Comparison of ENCODE assay signal across 8 cellular contexts in genomic region chr22:20238567-20239062, GRCh38. TPM values are rescaled to one million over a fixed set of nuclear protein-coding genes. Genes with fewer than 3 reads are reported as not detected.
DNase-seq lines count a peak whose midpoint lies in the region; ATAC-seq, FAIRE-seq and TF ChIP-seq lines count a peak whose summit lies in the region.

No MANE protein-coding gene starts in this region.

- H3K4me1 Mint-ChIP-seq in activated CD4-positive, alpha-beta T cell treated with anti-CD3 and anti-CD28 coated beads for 36 hours: peaks cover 18% of the 10 kb centered on the region
- peaks cover 53% of the 10 kb centered on the region for H3K4me1 Mint-ChIP-seq in nephron

- no peak overlapping the region for H3K4me3 ChIP-seq in AG04450 (ENCODE audit: low read depth, low read length)
- peak overlapping the region; percentile 49 for H3K4me3 ChIP-seq in NB4 (ENCODE audit: low read depth, low read length)
- no peak overlapping the region for H3K4me3 ChIP-seq in effector memory CD4-positive, alpha-beta T cell (ENCODE audit: insufficient read depth, low read depth, low read length, poor library complexity, severe bottlenecking)

- no peaks in the 10 kb centered on the region for H3K9me3 Mint-ChIP-seq in activated CD4-positive, alpha-beta T cell treated with anti-CD3 and anti-CD28 coated beads for 36 hours (ENCODE audit: low read depth)
- H3K9me3 Mint-ChIP-seq in nephron: no peaks in the 10 kb centered on the region

- H3K36me3 ChIP-seq in effector memory CD4-positive, alpha-beta T cell (ENCODE audit: control insufficient read depth, insufficient read depth, low read length): no peaks in the 10 kb centered on the region

- peak; percentile 81 for ATAC-seq in activated CD4-positive, alpha-beta T cell treated with anti-CD3 and anti-CD28 coated beads for 36 hours

- peak overlapping the region; percentile 65 for H3K27ac Mint-ChIP-seq in activated CD4-positive, alpha-beta T cell treated with anti-CD3 and anti-CD28 coated beads for 36 hours
- H3K27ac Mint-ChIP-seq in nephron: peak overlapping the region in 2 of 3 experiments; percentile 72 to 92

- no peak overlapping the region for H3K4me3 Mint-ChIP-seq in activated CD4-positive, alpha-beta T cell treated with anti-CD3 and anti-CD28 coated beads for 36 hours
- no peak overlapping the region for H3K4me3 Mint-ChIP-seq in nephron

- CTCF ChIA-PET in AG04450 (lab: Charles Lee): interaction anchor here (0.6 to 0.9 kb wide), 2 partner anchors 82 to 180 kb away, joined by 3 to 5 read pairs; no protein-coding TSS in a partner anchor
- CTCF ChIA-PET in activated CD4-positive, alpha-beta T cell treated with anti-CD3 and anti-CD28 coated beads for 36 hours (lab: Charles Lee): interaction anchor here (0.6 to 1.6 kb wide), 7 partner anchors 9 to 224 kb away, joined by 3 to 5 read pairs (median 4); no protein-coding TSS in a partner anchor

- H3K36me3 Mint-ChIP-seq in activated CD4-positive, alpha-beta T cell treated with anti-CD3 and anti-CD28 coated beads for 36 hours (ENCODE audit: low read depth): no peaks in the 10 kb centered on the region
- H3K36me3 Mint-ChIP-seq in nephron (ENCODE audit: low read depth): no peaks in the 10 kb centered on the region

- H3K27ac ChIP-seq in AG04450 (ENCODE audit: low read depth, low read length): no peak overlapping the region
- H3K27ac ChIP-seq in effector memory CD4-positive, alpha-beta T cell (ENCODE audit: insufficient read depth, low read length, poor library complexity, severe bottlenecking): peak overlapping the region; percentile 58

- no peak for DNase-seq in AG04450 (ENCODE audit: low read depth, low spot score)
- DNase-seq in GM12892 (ENCODE audit: insufficient read length): peak; percentile 94
- peak; percentile 95 for DNase-seq in NB4 (ENCODE audit: low read depth)
- DNase-seq in activated CD4-positive, alpha-beta T cell treated with anti-CD3 and anti-CD28 coated beads for 36 hours: peak; percentile 82
- DNase-seq in effector memory CD4-positive, alpha-beta T cell: peak; percentile 9 to 36 (median 21)
- DNase-seq in cerebellum (ENCODE audit: low spot score): no peak
- no peak for DNase-seq in midbrain (lab: John Stamatoyannopoulos, UW)

- TF ChIP-seq CTCF in AG04450 (IDR thresholded peaks at IDR 0.05; ENCODE audit: low read depth, low read length) (peak; percentile 39; the same call in 1 of the 2 replicates), NB4 (IDR thresholded peaks at IDR 0.05; ENCODE audit: low read depth, low read length) (peak; percentile 67), nephron (IDR thresholded peaks at IDR 0.05; ENCODE audit: unreplicated experiment in 3 of 3) (peak; percentile 42 to 52 (median 49))

- no peak for TF ChIP-seq POLR2A in GM12892 (IDR thresholded peaks at IDR 0.05; ENCODE audit: low read depth, low read length)
- TF ChIP-seq POLR2A in NB4 (IDR thresholded peaks at IDR 0.05; ENCODE audit: extremely low read depth, insufficient read length): no peak

- POLR2A ChIA-PET in AG04450 (lab: Yijun Ruan, JAX): no interaction called here
- POLR2A ChIA-PET in activated CD4-positive, alpha-beta T cell treated with anti-CD3 and anti-CD28 coated beads for 36 hours (lab: Charles Lee): no interaction called here

- intact Hi-C loops in activated CD4-positive, alpha-beta T cell treated with anti-CD3 and anti-CD28 coated beads for 36 hours (cut with DNase I, micrococcal nuclease): loop anchor here in 1 of 2 experiments (1.0 kb wide), 1 partner anchor 81 kb away; no protein-coding TSS in a partner anchor

- H3K27me3 Mint-ChIP-seq in activated CD4-positive, alpha-beta T cell treated with anti-CD3 and anti-CD28 coated beads for 36 hours: no peaks in the 10 kb centered on the region
- H3K27me3 Mint-ChIP-seq in nephron (ENCODE audit: low read depth): peaks cover 11% of the 10 kb centered on the region

- peaks cover 49% of the 10 kb centered on the region for H3K4me1 ChIP-seq in effector memory CD4-positive, alpha-beta T cell (ENCODE audit: control insufficient read depth, insufficient read depth, low read length, poor library complexity, severe bottlenecking)

- H3K27me3 ChIP-seq in AG04450 (ENCODE audit: control insufficient read depth, insufficient read depth, low read length): peaks cover 20% of the 10 kb centered on the region
- H3K27me3 ChIP-seq in effector memory CD4-positive, alpha-beta T cell (replicated peaks; ENCODE audit: control insufficient read depth, insufficient read depth, low read length, poor library complexity, severe bottlenecking): no peaks in the 10 kb centered on the region

- no peaks in the 10 kb centered on the region; the same call in 1 of the 2 replicates for H3K9me3 ChIP-seq in AG04450 (ENCODE audit: control insufficient read depth, insufficient read depth, low read length)
- H3K9me3 ChIP-seq in effector memory CD4-positive, alpha-beta T cell (ENCODE audit: control insufficient read depth, low read length): no peaks in the 10 kb centered on the region

- FAIRE-seq in GM12892 (lab: Jason Lieb, UNC): peak; percentile 83

RNA-seq across cellular contexts. Expression of gene RTN4R, which starts 29.5 kb away (rescaled TPM):
- 0.16 and 0.38 TPM in 2 replicates for polyA plus RNA-seq in AG04450 (2011; rRNA removed)
- polyA minus RNA-seq in AG04450 (2011; rRNA and poly(A)+ RNA removed): 0.23 and 0.26 TPM in 2 replicates
- not detected for polyA plus RNA-seq in GM12892 (2012; ENCODE audit: missing spikeins)
- 1 to 10 TPM; 2.2 to 2.3 TPM for total RNA-seq in activated CD4-positive, alpha-beta T cell treated with anti-CD3 and anti-CD28 coated beads for 36 hours
- 8.0 TPM for total RNA-seq in cerebellum

Comparison
In these comparisons a context has a peak if more than half of its experiments do, and no peak if none do; other contexts are left out.
1. DNase-seq: peak in GM12892 (single experiment), NB4 (single experiment), activated CD4-positive, alpha-beta T cell treated with anti-CD3 and anti-CD28 coated beads for 36 hours (single experiment) and effector memory CD4-positive, alpha-beta T cell (3 of 3); none in AG04450 (single experiment), cerebellum (single experiment) and midbrain (single experiment).
2. Peak in every context shown above with its lines, with median percentiles within 50 percentile points of each other: CTCF ChIP-seq.